In genomic region chr7:47327698-47328391, GRCh38 we compare ENCODE assay signal across 8 cellular contexts.
A peak's percentile ranks its signal among the peaks of the same experiment; 100 is the strongest.
DNase-seq lines count a peak whose midpoint lies in the region; ATAC-seq and TF ChIP-seq lines count a peak whose summit lies in the region.

No MANE protein-coding gene starts in this region.

- no peaks in the 10 kb centered on the region for H4K20me1 ChIP-seq in fibroblast of lung (ENCODE audit: control insufficient read depth, extremely low read depth, insufficient read depth, low read length)

- peak overlapping the region; percentile 78 for H3K27ac ChIP-seq in fibroblast of lung (ENCODE audit: insufficient read depth, low read length)
- H3K27ac ChIP-seq in effector memory CD4-positive, alpha-beta T cell (ENCODE audit: insufficient read depth, low read length, poor library complexity, severe bottlenecking) = no peak overlapping the region

- H3K4me3 ChIP-seq in NT2/D1 (ENCODE audit: insufficient read length, low read depth) (peak overlapping the region; percentile 60), fibroblast of lung (replicated peaks in 1 of 4; ENCODE audit: control extremely low read depth in 1 of 4, insufficient read depth in 1 of 4, low read depth in 3 of 4, low read length in 4 of 4) (peak overlapping the region; percentile 35 to 58 (median 40))
- H3K4me3 ChIP-seq in effector memory CD4-positive, alpha-beta T cell (ENCODE audit: insufficient read depth, low read depth, low read length, poor library complexity, severe bottlenecking) = no peak overlapping the region

- H3K36me3 ChIP-seq in NT2/D1 (ENCODE audit: insufficient read depth, insufficient read length, low read length) (peaks cover 43% of the 10 kb centered on the region), fibroblast of lung (ENCODE audit: control insufficient read depth, insufficient read depth, low read length) (no peaks in the 10 kb centered on the region)
- no peaks in the 10 kb centered on the region for H3K36me3 ChIP-seq in effector memory CD4-positive, alpha-beta T cell (ENCODE audit: control insufficient read depth, insufficient read depth, low read length)

- H3K4me1 ChIP-seq in NT2/D1 (ENCODE audit: insufficient read depth, insufficient read length) (peaks cover 43% of the 10 kb centered on the region), fibroblast of lung (ENCODE audit: control insufficient read depth, extremely low read depth, insufficient read depth, low read length) (peaks cover 43% of the 10 kb centered on the region)
- no peaks in the 10 kb centered on the region for H3K4me1 ChIP-seq in effector memory CD4-positive, alpha-beta T cell (ENCODE audit: control insufficient read depth, insufficient read depth, low read length, poor library complexity, severe bottlenecking)

- peak overlapping the region; percentile 86 for H3K4me2 ChIP-seq in fibroblast of lung (ENCODE audit: extremely low read depth, insufficient read depth, low read length)

- DNase-seq in AG20443 (ENCODE audit: low spot score) = peak; percentile 96
- DNase-seq in NT2/D1 (ENCODE audit: low read depth, low spot score) = peak; percentile 77
- peak; percentile 84 to 89 for DNase-seq in fibroblast of lung (ENCODE audit: low read depth in 2 of 2)
- DNase-seq in mucosa of gallbladder (ENCODE audit: low spot score) = peak; percentile 80
- no peak for DNase-seq in NCI-H2227 (lab: John Stamatoyannopoulos, UW; ENCODE audit: unreplicated experiment)
- DNase-seq in effector memory CD4-positive, alpha-beta T cell = no peak

- H3K9ac ChIP-seq in NT2/D1 (ENCODE audit: insufficient read length, low read depth) = peak overlapping the region; percentile 90
- H3K9ac ChIP-seq in fibroblast of lung (ENCODE audit: insufficient read depth, low read length) = peak overlapping the region; percentile 55

- H3K79me2 ChIP-seq in fibroblast of lung (ENCODE audit: control insufficient read depth, insufficient read depth, low read length) = peaks cover 6% of the 10 kb centered on the region

- no peaks in the 10 kb centered on the region for H3K27me3 ChIP-seq in NT2/D1 (ENCODE audit: insufficient read depth, insufficient read length)
- H3K27me3 ChIP-seq in fibroblast of lung (ENCODE audit: control insufficient read depth, insufficient read depth, low read length) = no peaks in the 10 kb centered on the region
- no peaks in the 10 kb centered on the region for H3K27me3 ChIP-seq in effector memory CD4-positive, alpha-beta T cell (replicated peaks; ENCODE audit: control insufficient read depth, insufficient read depth, low read length, poor library complexity, severe bottlenecking)

- no peak overlapping the region for H2AFZ ChIP-seq in fibroblast of lung (ENCODE audit: low read length)

- no peak for TF ChIP-seq CTCF in fibroblast of lung (conservative IDR thresholded peaks at IDR 0.05 in 1 of 2, IDR thresholded peaks at IDR 0.05 in 1 of 2; ENCODE audit: low read depth in 1 of 2, low read length in 2 of 2)

- no peaks in the 10 kb centered on the region for H3K9me3 ChIP-seq in NT2/D1 (ENCODE audit: insufficient read depth, low read length)
- no peaks in the 10 kb centered on the region for H3K9me3 ChIP-seq in fibroblast of lung (ENCODE audit: control insufficient read depth, insufficient read depth, low read depth, low read length)
- H3K9me3 ChIP-seq in effector memory CD4-positive, alpha-beta T cell (ENCODE audit: control insufficient read depth, low read length) = no peaks in the 10 kb centered on the region

- ATAC-seq in GM21723 (IDR thresholded peaks at IDR 0.05; ENCODE audit: unreplicated experiment) = no peak
- ATAC-seq in GM18519 (IDR thresholded peaks at IDR 0.05; ENCODE audit: low FRiP score, unreplicated experiment) = no peak

Comparison
In these comparisons a context has a peak if more than half of its experiments do, and no peak if none do; other contexts are left out.
1. DNase-seq: peak in AG20443 (single experiment), NT2/D1 (single experiment), fibroblast of lung (2 of 2) and mucosa of gallbladder (single experiment); none in NCI-H2227 (single experiment) and effector memory CD4-positive, alpha-beta T cell (0 of 3).